In genomic region chr1:118811156-118811555, GRCh38 we compare ENCODE assay signal across 25 cellular contexts.
DNase-seq lines count a peak whose midpoint lies in the region; ATAC-seq, FAIRE-seq and TF ChIP-seq lines count a peak whose summit lies in the region.
"Had no signal": no experiment of that assay in that cellular context is flagged by ENCODE, and none has a peak within 500 bp of the region (broad histone marks: within the 10 kb centered on the region; RNA-seq: fewer than 3 reads in every experiment).

No MANE protein-coding gene starts in this region.

- CTCF ChIA-PET in mammary epithelial cell (lab: Charles Lee; ENCODE audit: low non-redundant PET), result no interaction called here

- TF ChIP-seq CTCF in astrocyte (IDR thresholded peaks at IDR 0.05; ENCODE audit: insufficient read depth, low read depth, low read length), result no peak
- TF ChIP-seq CTCF in osteoblast (IDR thresholded peaks at IDR 0.05; ENCODE audit: extremely low read depth, low read depth, low read length), result no peak
- no peak for TF ChIP-seq CTCF in mammary epithelial cell (conservative IDR thresholded peaks at IDR 0.05 in 1 of 2, IDR thresholded peaks at IDR 0.05 in 1 of 2; ENCODE audit: extremely low read depth in 1 of 2, insufficient read depth in 1 of 2, low read depth in 1 of 2, low read length in 2 of 2)

- H3K4me3 ChIP-seq in ACC112 (ENCODE audit: low read depth, low read length), result no peak overlapping the region
- no peak overlapping the region for H3K4me3 ChIP-seq in astrocyte (ENCODE audit: insufficient read depth, low read depth, low read length)
- H3K4me3 ChIP-seq in osteoblast (ENCODE audit: insufficient read depth, low read length), result no peak overlapping the region
- H3K4me3 ChIP-seq in mammary epithelial cell (replicated peaks in 1 of 3; ENCODE audit: insufficient read depth in 1 of 3, low read depth in 2 of 3, low read length in 3 of 3), result no peak overlapping the region
- H3K4me3 ChIP-seq: BLaER1 treated with 17β-estradiol and CSF1 and Interleukin-3, amounts not matched to agents 10 nM and 100 nM had no signal

- BruUV-seq in mammary epithelial cell (replicated peaks; lab: Mats Ljungman, UMichigan), result no TSS peak

- H2AFZ ChIP-seq in ACC112 (ENCODE audit: low read length, unreplicated experiment) (peak overlapping the region; percentile 28), astrocyte (ENCODE audit: low read depth, low read length) (no peak overlapping the region), osteoblast (ENCODE audit: low read length) (peak overlapping the region; percentile 44), mammary epithelial cell (ENCODE audit: low read depth, low read length) (no peak overlapping the region)

- peak overlapping the region; percentile 35 for H3K27ac Mint-ChIP-seq in astrocyte (ENCODE audit: unreplicated experiment)
- H3K27ac Mint-ChIP-seq: CD14-positive monocyte; CD4-positive, alpha-beta T cell; CD8-positive, alpha-beta memory T cell had no signal

- no peaks in the 10 kb centered on the region for H3K36me3 ChIP-seq in ACC112 (ENCODE audit: insufficient read depth, low read length)
- H3K36me3 ChIP-seq in astrocyte (ENCODE audit: insufficient read depth, low read length), result no peaks in the 10 kb centered on the region
- H3K36me3 ChIP-seq in osteoblast (ENCODE audit: insufficient read depth, low read length), result no peaks in the 10 kb centered on the region
- no peaks in the 10 kb centered on the region for H3K36me3 ChIP-seq in mammary epithelial cell (ENCODE audit: insufficient read depth, low read length)
- H3K36me3 ChIP-seq: BE2C; BLaER1 treated with 17β-estradiol and CSF1 and Interleukin-3, amounts not matched to agents 10 nM and 100 nM had no signal

- no peak overlapping the region for H3K4me3 Mint-ChIP-seq in astrocyte (ENCODE audit: unreplicated experiment)
- H3K4me3 Mint-ChIP-seq: CD14-positive monocyte; CD4-positive, alpha-beta T cell; CD8-positive, alpha-beta memory T cell had no signal

- no peaks in the 10 kb centered on the region for H3K9me3 ChIP-seq in astrocyte (ENCODE audit: insufficient read depth, low read depth, low read length)
- no peaks in the 10 kb centered on the region for H3K9me3 ChIP-seq in osteoblast (ENCODE audit: low read depth, low read length)
- no peaks in the 10 kb centered on the region for H3K9me3 ChIP-seq in mammary epithelial cell (replicated peaks; ENCODE audit: insufficient read depth, low read length)
- H3K9me3 ChIP-seq: BE2C; BLaER1 treated with 17β-estradiol and CSF1 and Interleukin-3, amounts not matched to agents 10 nM and 100 nM had no signal

- no peak overlapping the region for H3K4me2 ChIP-seq in astrocyte (ENCODE audit: low read length)
- H3K4me2 ChIP-seq in osteoblast (ENCODE audit: insufficient read depth, low read length), result no peak overlapping the region
- no peak overlapping the region for H3K4me2 ChIP-seq in mammary epithelial cell (ENCODE audit: insufficient read depth, low read depth, low read length)
- H3K4me2 ChIP-seq: BLaER1 treated with 17β-estradiol and CSF1 and Interleukin-3, amounts not matched to agents 10 nM and 100 nM had no signal

- H3K27ac ChIP-seq in ACC112 (ENCODE audit: low read depth, low read length) (no peak overlapping the region), astrocyte (ENCODE audit: low read depth, low read length) (no peak overlapping the region), osteoblast (ENCODE audit: low read depth, low read length) (no peak overlapping the region), mammary epithelial cell (ENCODE audit: insufficient read depth, low read depth, low read length) (no peak overlapping the region)
- H3K27ac ChIP-seq: 22Rv1; BLaER1 treated with 17β-estradiol and CSF1 and Interleukin-3, amounts not matched to agents 10 nM and 100 nM had no signal

- intact Hi-C loops in mammary epithelial cell (cut with micrococcal nuclease), result no loop called here

- no peaks in the 10 kb centered on the region for H3K27me3 ChIP-seq in ACC112 (ENCODE audit: insufficient read depth, low read length)
- no peaks in the 10 kb centered on the region for H3K27me3 ChIP-seq in astrocyte (ENCODE audit: insufficient read depth, low read length)
- H3K27me3 ChIP-seq in osteoblast (ENCODE audit: insufficient read depth, low read length), result no peaks in the 10 kb centered on the region
- H3K27me3 ChIP-seq in mammary epithelial cell (ENCODE audit: insufficient read depth, low read length), result no peaks in the 10 kb centered on the region
- H3K27me3 ChIP-seq: BE2C; BLaER1 treated with 17β-estradiol and CSF1 and Interleukin-3, amounts not matched to agents 10 nM and 100 nM had no signal

- dilution Hi-C loops in mammary epithelial cell (cut with HindIII; ENCODE audit: low sequenced_read_pairs), result no loop called here

- in situ Hi-C loops in mammary epithelial cell (cut with MboI; ENCODE audit: low sequenced_read_pairs in 2 of 2), result no loop called here

- no peak for ATAC-seq in HG03439 (IDR thresholded peaks at IDR 0.05; ENCODE audit: unreplicated experiment)

- no peak overlapping the region for H3K9ac ChIP-seq in astrocyte (ENCODE audit: low read length)
- H3K9ac ChIP-seq in mammary epithelial cell (ENCODE audit: insufficient read depth, low read length), result no peak overlapping the region
- H3K9ac ChIP-seq: BLaER1 treated with 17β-estradiol and CSF1 and Interleukin-3, amounts not matched to agents 10 nM and 100 nM had no signal

- H3K36me3 Mint-ChIP-seq in astrocyte (ENCODE audit: low read depth, unreplicated experiment), result no peaks in the 10 kb centered on the region
- H3K36me3 Mint-ChIP-seq: CD14-positive monocyte had no signal

- H3K9me3 Mint-ChIP-seq in astrocyte (ENCODE audit: unreplicated experiment), result no peaks in the 10 kb centered on the region

- H3K27me3 Mint-ChIP-seq in astrocyte (ENCODE audit: low read depth, unreplicated experiment), result no peaks in the 10 kb centered on the region
- H3K27me3 Mint-ChIP-seq: CD4-positive, alpha-beta T cell; CD8-positive, alpha-beta memory T cell had no signal

- H4K20me1 ChIP-seq in astrocyte (ENCODE audit: insufficient read depth, low read length) (no peaks in the 10 kb centered on the region), osteoblast (ENCODE audit: insufficient read depth, low read length) (no peaks in the 10 kb centered on the region), mammary epithelial cell (ENCODE audit: insufficient read depth, low read length) (no peaks in the 10 kb centered on the region)
- H4K20me1 ChIP-seq: BLaER1 treated with 17β-estradiol and CSF1 and Interleukin-3, amounts not matched to agents 10 nM and 100 nM had no signal

- FAIRE-seq in astrocyte (lab: Jason Lieb, UNC), result no peak
- FAIRE-seq: A204.1, GM12891, H1 had no signal

- DNase-seq in RPMI7951 (ENCODE audit: low read depth) (peak; percentile 55), astrocyte (ENCODE audit: low read depth) (no peak), osteoblast (ENCODE audit: insufficient read length, low spot score, missing footprints) (no peak), mammary epithelial cell (no peak)
- no peak for DNase-seq in effector CD4-positive, alpha-beta T cell
- DNase-seq: ACHN; AML-193; BE2C; Calu3; CD4-positive, alpha-beta T cell; CD8-positive, alpha-beta memory T cell; COR-L47; DMS53; DMS79 treated with DMSO at 0.1 percent for 48 hours; GF-D8; H7; HCEC 1CT had no signal

- no peaks in the 10 kb centered on the region for H3K4me1 Mint-ChIP-seq in astrocyte (ENCODE audit: low read depth, unreplicated experiment)
- H3K4me1 Mint-ChIP-seq: CD14-positive monocyte; CD8-positive, alpha-beta memory T cell had no signal

- H3K4me1 ChIP-seq in ACC112 (ENCODE audit: control insufficient read depth, insufficient read depth, low read length, unreplicated experiment), result peaks cover 13% of the 10 kb centered on the region
- no peaks in the 10 kb centered on the region for H3K4me1 ChIP-seq in astrocyte (ENCODE audit: insufficient read depth, low read length)
- H3K4me1 ChIP-seq in osteoblast (ENCODE audit: insufficient read depth, low read length), result peaks cover 6% of the 10 kb centered on the region
- no peaks in the 10 kb centered on the region for H3K4me1 ChIP-seq in mammary epithelial cell (ENCODE audit: insufficient read depth, low read length)
- H3K4me1 ChIP-seq: BE2C had no signal

- 100% methylated on average over 1 of the region's 1 CpG for WGBS in mammary epithelial cell (ENCODE audit: low coverage, missing lambda C conversion rate)

- H3K79me2 ChIP-seq in ACC112 (ENCODE audit: control insufficient read depth, insufficient read depth, low read length, unreplicated experiment) (no peaks in the 10 kb centered on the region), astrocyte (ENCODE audit: insufficient read depth, low read length) (no peaks in the 10 kb centered on the region), osteoblast (ENCODE audit: insufficient read depth, low read length) (no peaks in the 10 kb centered on the region), mammary epithelial cell (ENCODE audit: insufficient read depth, low read length) (no peaks in the 10 kb centered on the region)

Comparison
In these comparisons a context has a peak if more than half of its experiments do, and no peak if none do; other contexts are left out.
1. H2AFZ ChIP-seq: peak in ACC112 (single experiment) and osteoblast (single experiment); none in astrocyte (single experiment) and mammary epithelial cell (single experiment).